Comparison of ENCODE assay signal across 30 cellular contexts in the genomic region with DNA sequence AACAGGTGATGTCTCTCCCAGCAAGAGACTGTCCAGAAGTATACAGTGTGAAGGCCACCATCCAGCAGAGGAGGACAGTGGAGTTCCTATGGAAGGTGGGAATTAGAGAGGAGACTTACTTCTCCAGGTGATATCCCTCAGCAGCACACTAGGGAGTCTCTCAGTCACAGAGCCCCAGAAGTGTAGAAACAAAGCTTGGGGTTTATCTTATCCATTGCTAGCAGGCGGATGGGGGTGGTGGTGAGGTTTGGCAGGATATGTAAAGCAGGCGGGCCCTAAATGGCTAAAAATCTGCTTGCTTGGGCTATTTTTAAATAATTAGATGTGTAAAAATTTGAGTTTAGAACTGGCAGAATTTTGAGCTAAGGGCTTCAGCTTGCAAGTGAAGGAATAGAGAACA. TPM values are rescaled to one million over a fixed set of nuclear protein-coding genes. Genes with fewer than 3 reads are reported as not detected.
"Had no signal": no experiment of that assay in that cellular context is flagged by ENCODE, and none has a peak within 500 bp of the region (broad histone marks: within the 10 kb centered on the region; RNA-seq: fewer than 3 reads in every experiment).

No MANE protein-coding gene starts in this region.

- H3K4me1 ChIP-seq: esophagus squamous epithelium, heart right ventricle, pancreas, prostate gland, uterus had no signal

- H3K4me3 ChIP-seq: esophagus squamous epithelium, heart right ventricle, pancreas, prostate gland, skin epidermis, uterus had no signal

- H3K36me3 Mint-ChIP-seq: activated naive CD8-positive, alpha-beta T cell; stimulated activated memory B cell treated with anti-CD40 and anti-IgM and Interleukin-4, amounts not matched to agents 10 μg/mL and 1 μg/mL and 100 μg/mL, for 72 hours; type B pancreatic cell had no signal

- H3K4me3 Mint-ChIP-seq: activated naive CD8-positive, alpha-beta T cell; activated T-cell treated with anti-CD3 and anti-CD28 coated beads, Interleukin-2, amount 50 U/mL, for 72 hours; central memory CD8-positive, alpha-beta T cell; dendritic cell treated with granulocyte-macrophage colony-stimulating factor and Interleukin-4, amounts not matched to agents 40 ng/mL and 50 ng/mL, for 4 days; nephron progenitor cell; stimulated activated memory B cell treated with anti-CD40 and anti-IgM and Interleukin-4, amounts not matched to agents 10 μg/mL and 1 μg/mL and 100 μg/mL, for 72 hours; stimulated activated naive CD8-positive, alpha-beta T cell treated with anti-CD3 and anti-CD28 coated beads, Interleukin-15, amount 100 ng/mL, for 72 hours; type B pancreatic cell had no signal

- H3K27me3 Mint-ChIP-seq: activated naive CD8-positive, alpha-beta T cell; central memory CD8-positive, alpha-beta T cell; dendritic cell treated with granulocyte-macrophage colony-stimulating factor and Interleukin-4, amounts not matched to agents 40 ng/mL and 50 ng/mL, for 4 days; stimulated activated memory B cell treated with anti-CD40 and anti-IgM and Interleukin-4, amounts not matched to agents 10 μg/mL and 1 μg/mL and 100 μg/mL, for 72 hours; stimulated activated naive CD8-positive, alpha-beta T cell treated with anti-CD3 and anti-CD28 coated beads, Interleukin-15, amount 100 ng/mL, for 72 hours; type B pancreatic cell had no signal

- H3K27me3 ChIP-seq: esophagus squamous epithelium, heart right ventricle, pancreas, uterus had no signal

- H3K27ac ChIP-seq: esophagus squamous epithelium, heart right ventricle, pancreas, prostate gland, skin epidermis, uterus had no signal

- H3K4me1 Mint-ChIP-seq: central memory CD8-positive, alpha-beta T cell; nephron progenitor cell; stimulated activated memory B cell treated with anti-CD40 and anti-IgM and Interleukin-4, amounts not matched to agents 10 μg/mL and 1 μg/mL and 100 μg/mL, for 72 hours; stimulated activated naive CD8-positive, alpha-beta T cell treated with anti-CD3 and anti-CD28 coated beads, Interleukin-15, amount 100 ng/mL, for 72 hours had no signal

- H3K36me3 ChIP-seq: esophagus squamous epithelium, heart right ventricle, pancreas, prostate gland, uterus had no signal

- DNase-seq: activated CD4-positive, alpha-beta T cell treated with anti-CD3 and anti-CD28 coated beads for 4 hours; activated CD4-positive, alpha-beta T cell treated with anti-CD3 and anti-CD28 coated beads, Interleukin-2, amount 50 U/mL, for 4 hours; activated naive CD4-positive, alpha-beta T cell; activated T-cell treated with anti-CD3 and anti-CD28 coated beads for 4 hours; activated T-cell treated with anti-CD3 and anti-CD28 coated beads, Interleukin-2, amount 50 U/mL, for 72 hours; anterior cingulate cortex; esophagus squamous epithelium; foreskin melanocyte; heart right ventricle; left cardiac atrium; left ventricle myocardium superior; nephron progenitor cell; pancreas; retina; stimulated activated CD4-positive, alpha-beta T cell treated with anti-CD3 and anti-CD28 coated beads, Interleukin-4, amount 100 ng/mL, for 24 hours; stimulated activated naive CD8-positive, alpha-beta T cell treated with anti-CD3 and anti-CD28 coated beads, Interleukin-15, amount 100 ng/mL, for 72 hours; substantia nigra; T-helper 9 cell; uterus had no signal

- ATAC-seq: activated T-cell treated with anti-CD3 and anti-CD28 coated beads, Interleukin-2, amount 50 U/mL, for 72 hours; heart right ventricle; left cardiac atrium; left ventricle myocardium superior; pancreas; sciatic nerve; stimulated activated memory B cell treated with anti-CD40 and anti-IgM and Interleukin-4, amounts not matched to agents 10 μg/mL and 1 μg/mL and 100 μg/mL, for 72 hours; stimulated activated naive CD8-positive, alpha-beta T cell treated with anti-CD3 and anti-CD28 coated beads, Interleukin-15, amount 100 ng/mL, for 72 hours had no signal

- H3K9me3 Mint-ChIP-seq: nephron progenitor cell; stimulated activated memory B cell treated with anti-CD40 and anti-IgM and Interleukin-4, amounts not matched to agents 10 μg/mL and 1 μg/mL and 100 μg/mL, for 72 hours; type B pancreatic cell had no signal

- H3K27ac Mint-ChIP-seq: activated naive CD8-positive, alpha-beta T cell; activated T-cell treated with anti-CD3 and anti-CD28 coated beads, Interleukin-2, amount 50 U/mL, for 72 hours; dendritic cell treated with granulocyte-macrophage colony-stimulating factor and Interleukin-4, amounts not matched to agents 40 ng/mL and 50 ng/mL, for 4 days; nephron progenitor cell; stimulated activated memory B cell treated with anti-CD40 and anti-IgM and Interleukin-4, amounts not matched to agents 10 μg/mL and 1 μg/mL and 100 μg/mL, for 72 hours; stimulated activated naive CD8-positive, alpha-beta T cell treated with anti-CD3 and anti-CD28 coated beads, Interleukin-15, amount 100 ng/mL, for 72 hours; type B pancreatic cell had no signal

- H3K9me3 ChIP-seq: esophagus squamous epithelium, heart right ventricle, pancreas, prostate gland, uterus had no signal

RNA-seq across cellular contexts. Expression of a gene that starts 50.1 kb away (rescaled TPM):
- total RNA-seq: bronchial epithelial cell, glomerular endothelial cell, lung microvascular endothelial cell had no signal
